In genomic region chr22:50498322-50498861, GRCh38 we compare ENCODE assay signal across 9 cellular contexts. TPM values are rescaled to one million over a fixed set of nuclear protein-coding genes. Genes with fewer than 3 reads are reported as not detected.
DNase-seq lines count a peak whose midpoint lies in the region; ATAC-seq, FAIRE-seq and TF ChIP-seq lines count a peak whose summit lies in the region.
"Had no signal": no experiment of that assay in that cellular context is flagged by ENCODE, and none has a peak within 500 bp of the region (broad histone marks: within the 10 kb centered on the region; RNA-seq: fewer than 3 reads in every experiment).

No MANE protein-coding gene starts in this region.

- H3K4me2 ChIP-seq in astrocyte (ENCODE audit: low read length) (no peak overlapping the region), hepatocyte (peak overlapping the region; percentile 45), smooth muscle cell (no peak overlapping the region)

- H3K27me3 Mint-ChIP-seq in astrocyte (ENCODE audit: low read depth, unreplicated experiment) = peaks cover 4% of the 10 kb centered on the region

- WGBS in hepatocyte (ENCODE audit: low lambda C conversion rate, missing lambda C conversion rate) = 15% methylated on average over 13 of the region's 13 CpGs
- 33% methylated on average over 13 of the region's 13 CpGs for WGBS in smooth muscle cell (ENCODE audit: low lambda C conversion rate)

- H3K9me3 ChIP-seq in astrocyte (ENCODE audit: insufficient read depth, low read depth, low read length) (no peaks in the 10 kb centered on the region), hepatocyte (ENCODE audit: low read depth) (no peaks in the 10 kb centered on the region), smooth muscle cell (replicated peaks; ENCODE audit: low read depth) (no peaks in the 10 kb centered on the region)

- no peaks in the 10 kb centered on the region for H3K27me3 ChIP-seq in astrocyte (ENCODE audit: insufficient read depth, low read length)
- no peaks in the 10 kb centered on the region for H3K27me3 ChIP-seq in hepatocyte
- H3K27me3 ChIP-seq in smooth muscle cell (ENCODE audit: low read depth) = no peaks in the 10 kb centered on the region

- no peaks in the 10 kb centered on the region for H3K79me2 ChIP-seq in astrocyte (ENCODE audit: insufficient read depth, low read length)
- no peaks in the 10 kb centered on the region for H3K79me2 ChIP-seq in hepatocyte
- H3K79me2 ChIP-seq in smooth muscle cell (ENCODE audit: low read depth) = no peaks in the 10 kb centered on the region

- H3K4me3 Mint-ChIP-seq in astrocyte (ENCODE audit: unreplicated experiment) = no peak overlapping the region

- H3K9ac ChIP-seq in astrocyte (ENCODE audit: low read length) = no peak overlapping the region
- no peak overlapping the region for H3K9ac ChIP-seq in smooth muscle cell (ENCODE audit: low read depth)

- H4K20me1 ChIP-seq in astrocyte (ENCODE audit: insufficient read depth, low read length) (no peaks in the 10 kb centered on the region), hepatocyte (ENCODE audit: insufficient read depth, poor library complexity, severe bottlenecking) (no peaks in the 10 kb centered on the region), smooth muscle cell (ENCODE audit: low read depth) (no peaks in the 10 kb centered on the region)

- FAIRE-seq in astrocyte (lab: Jason Lieb, UNC) = no peak
- FAIRE-seq: endometrium had no signal

- no peak overlapping the region for H3K4me3 ChIP-seq in astrocyte (ENCODE audit: insufficient read depth, low read depth, low read length)
- no peak overlapping the region for H3K4me3 ChIP-seq in hepatocyte
- H3K4me3 ChIP-seq in smooth muscle cell = no peak overlapping the region

- no peak overlapping the region for H3K27ac Mint-ChIP-seq in astrocyte (ENCODE audit: unreplicated experiment)

- H3K4me1 ChIP-seq in astrocyte (ENCODE audit: insufficient read depth, low read length) (no peaks in the 10 kb centered on the region), hepatocyte (ENCODE audit: insufficient read depth) (peaks cover 4% of the 10 kb centered on the region), smooth muscle cell (ENCODE audit: low read depth) (no peaks in the 10 kb centered on the region)

- no peaks in the 10 kb centered on the region for H3K36me3 Mint-ChIP-seq in astrocyte (ENCODE audit: low read depth, unreplicated experiment)

- H3F3A ChIP-seq in smooth muscle cell (ENCODE audit: low read depth) = no peaks in the 10 kb centered on the region

- ATAC-seq in HG02840 (IDR thresholded peaks at IDR 0.05; ENCODE audit: low FRiP score, unreplicated experiment) = no peak

- TF ChIP-seq CTCF in astrocyte (IDR thresholded peaks at IDR 0.05; ENCODE audit: insufficient read depth, low read depth, low read length) (peak; percentile 58), hepatocyte (IDR thresholded peaks at IDR 0.05; ENCODE audit: poor library complexity) (peak; percentile 57), smooth muscle cell (IDR thresholded peaks at IDR 0.05; ENCODE audit: borderline replicate concordance, insufficient read depth, poor library complexity, severe bottlenecking) (peak; percentile 49)

- in situ Hi-C loops in G401 (cut with HindIII; ENCODE audit: low sequenced_read_pairs) = loop anchor here (10.0 kb wide), 1 partner anchor 76 kb away; the partner anchor contains the start of gene CPT1B

- no peaks in the 10 kb centered on the region for H3K9me3 Mint-ChIP-seq in astrocyte (ENCODE audit: unreplicated experiment)

- no peaks in the 10 kb centered on the region for H3K9me2 ChIP-seq in hepatocyte (replicated peaks; ENCODE audit: insufficient read depth)

- H3K36me3 ChIP-seq in astrocyte (ENCODE audit: insufficient read depth, low read length) (peaks cover 4% of the 10 kb centered on the region), hepatocyte (replicated peaks; ENCODE audit: insufficient read depth, low read depth) (no peaks in the 10 kb centered on the region), smooth muscle cell (ENCODE audit: low read depth) (no peaks in the 10 kb centered on the region)

- no peaks in the 10 kb centered on the region for H3K4me1 Mint-ChIP-seq in astrocyte (ENCODE audit: low read depth, unreplicated experiment)

- H2AFZ ChIP-seq in astrocyte (ENCODE audit: low read depth, low read length) (no peak overlapping the region), hepatocyte (no peak overlapping the region), smooth muscle cell (ENCODE audit: low read depth) (no peak overlapping the region)

- DNase-seq in G401 (ENCODE audit: low spot score) (peak; percentile 86), NCI-H1048 (lab: John Stamatoyannopoulos, UW) (peak; percentile 48), T-helper 2 cell (peak in 4 of 5 experiments; percentile 41 to 70 (median 50)), astrocyte (ENCODE audit: low read depth) (peak; percentile 25), hepatocyte (ENCODE audit: low spot score) (peak; percentile 83), smooth muscle cell (lab: John Stamatoyannopoulos, UW; ENCODE audit: unreplicated experiment) (no peak), NCI-H2171 treated with DMSO at 0.1 percent for 48 hours (lab: John Stamatoyannopoulos, UW) (no peak)

- H3K27ac ChIP-seq in astrocyte (ENCODE audit: low read depth, low read length) (no peak overlapping the region), hepatocyte (no peak overlapping the region), smooth muscle cell (ENCODE audit: low read depth) (no peak overlapping the region)

RNA-seq across cellular contexts. Expression of gene LMF2, which starts 9.1 kb away (rescaled TPM):
- 40.6 and 45.7 TPM in 2 replicates for total RNA-seq in G401 (2014; rRNA removed; shearing (Covaris generic))
- total RNA-seq in astrocyte = 93.2 and 111 TPM in 2 replicates
- 22.4 and 32.8 TPM in 2 replicates for total RNA-seq in hepatocyte
- 97.6 and 128 TPM in 2 replicates for polyA plus RNA-seq in hepatocyte
- total RNA-seq in smooth muscle cell = 53.5 and 56.3 TPM in 2 replicates
- 117 and 130 TPM in 2 replicates for polyA plus RNA-seq in smooth muscle cell

RNA-seq across cellular contexts. Expression of gene NCAPH2, which starts 9.6 kb away (rescaled TPM):
- total RNA-seq in G401 (2014; rRNA removed; shearing (Covaris generic)) = 80.3 and 81.2 TPM in 2 replicates
- total RNA-seq in astrocyte = 25.6 and 27.2 TPM in 2 replicates
- total RNA-seq in hepatocyte = 24.4 and 25.6 TPM in 2 replicates
- 40.6 and 48.0 TPM in 2 replicates for polyA plus RNA-seq in hepatocyte
- 20.7 and 24.1 TPM in 2 replicates for total RNA-seq in smooth muscle cell
- 42.0 and 45.7 TPM in 2 replicates for polyA plus RNA-seq in smooth muscle cell

RNA-seq across cellular contexts. Expression of gene MIOX, which starts 11.7 kb away (rescaled TPM):
- 1.9 TPM in 1 of 2 replicates, not detected in the other for total RNA-seq in G401 (2014; rRNA removed; shearing (Covaris generic))
- total RNA-seq in astrocyte (0.91 and 1.2 TPM in 2 replicates), hepatocyte (not detected in 2 replicates), smooth muscle cell (2.1 TPM in 1 of 2 replicates, not detected in the other)
- polyA plus RNA-seq in hepatocyte (not detected in 2 replicates), smooth muscle cell (0.49 and 0.54 TPM in 2 replicates)

RNA-seq across cellular contexts. Expression of gene ADM2, which starts 17.0 kb away (rescaled TPM):
- not detected in 2 replicates for total RNA-seq in G401 (2014; rRNA removed; shearing (Covaris generic))
- 23.0 and 26.3 TPM in 2 replicates for total RNA-seq in astrocyte
- total RNA-seq in hepatocyte = 3.0 and 4.1 TPM in 2 replicates
- 5.0 and 5.1 TPM in 2 replicates for polyA plus RNA-seq in hepatocyte
- 3.0 and 4.1 TPM in 2 replicates for total RNA-seq in smooth muscle cell
- polyA plus RNA-seq in smooth muscle cell = 15.8 and 16.9 TPM in 2 replicates

RNA-seq across cellular contexts. Expression of gene SBF1, which starts 23.6 kb away (rescaled TPM):
- 61.5 and 86.1 TPM in 2 replicates for total RNA-seq in G401 (2014; rRNA removed; shearing (Covaris generic))
- total RNA-seq in astrocyte (69.6 and 75.4 TPM in 2 replicates), hepatocyte (26.1 and 34.5 TPM in 2 replicates), smooth muscle cell (34.1 and 37.3 TPM in 2 replicates)
- polyA plus RNA-seq in hepatocyte (38.0 and 49.5 TPM in 2 replicates), smooth muscle cell (53.6 and 70.8 TPM in 2 replicates)

Comparison
In these comparisons a context has a peak if more than half of its experiments do, and no peak if none do; other contexts are left out.
1. DNase-seq: peak in G401 (single experiment), NCI-H1048 (single experiment), T-helper 2 cell (4 of 5), astrocyte (single experiment) and hepatocyte (single experiment); none in smooth muscle cell (single experiment) and NCI-H2171 treated with DMSO at 0.1 percent for 48 hours (single experiment).
2. Peak in every context shown above with its lines, with median percentiles within 50 percentile points of each other: CTCF ChIP-seq.